1 cellular context compared by ENCODE assay signal in the genomic region with DNA sequence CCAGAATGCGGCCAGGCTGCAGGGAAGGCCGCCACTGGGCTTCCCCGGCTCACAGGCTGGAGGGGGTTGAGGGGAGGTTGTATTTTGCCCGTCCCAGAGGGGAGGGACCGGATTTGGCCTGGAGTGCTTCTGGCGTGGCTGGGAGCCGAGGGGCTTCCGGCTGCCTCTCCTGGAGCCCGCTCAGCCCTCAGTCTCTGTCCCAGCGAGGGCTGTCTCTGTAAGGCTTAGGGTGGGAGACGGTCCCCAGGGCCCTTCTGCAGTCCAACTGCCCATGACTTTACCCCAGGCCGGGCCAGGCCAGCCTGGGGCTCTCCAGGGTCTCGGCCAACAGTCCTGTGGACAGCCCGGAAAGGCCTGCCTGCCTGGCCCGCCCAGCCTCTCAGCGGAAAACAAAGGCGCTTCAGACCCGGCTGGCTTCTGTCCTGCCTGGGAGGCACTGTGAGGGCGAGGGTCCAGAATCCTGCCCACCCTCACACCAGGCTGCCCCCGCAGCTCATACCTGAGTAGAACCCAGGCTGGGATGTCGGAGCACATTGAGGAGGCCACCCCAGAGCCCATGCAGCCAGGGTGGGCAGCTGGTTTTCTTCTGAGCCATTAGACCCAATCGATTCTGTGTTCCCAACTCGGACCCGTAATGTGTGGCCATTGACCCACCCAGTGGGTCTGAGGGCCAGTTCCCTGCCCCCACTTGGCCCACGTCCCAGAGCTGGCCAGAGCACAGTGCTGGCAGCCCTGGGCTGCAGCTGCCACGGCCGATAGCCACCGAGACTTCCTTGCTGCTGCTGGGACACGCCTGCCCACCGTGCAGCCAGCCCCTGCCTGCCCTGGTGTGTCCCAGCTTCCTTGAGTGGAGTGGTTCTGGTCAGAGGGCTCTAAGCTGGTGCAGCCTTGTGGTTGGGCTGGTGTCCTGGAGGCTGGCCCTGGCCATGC.
TF ChIP-seq lines count a peak whose summit lies in the region.

No MANE protein-coding gene starts in this region.

TF ChIP-seq in HepG2, 621 proteins besides CTCF, POLR2A, EP300 and RAD21 (continued from another document):
- TF ChIP-seq, protein P1, sequence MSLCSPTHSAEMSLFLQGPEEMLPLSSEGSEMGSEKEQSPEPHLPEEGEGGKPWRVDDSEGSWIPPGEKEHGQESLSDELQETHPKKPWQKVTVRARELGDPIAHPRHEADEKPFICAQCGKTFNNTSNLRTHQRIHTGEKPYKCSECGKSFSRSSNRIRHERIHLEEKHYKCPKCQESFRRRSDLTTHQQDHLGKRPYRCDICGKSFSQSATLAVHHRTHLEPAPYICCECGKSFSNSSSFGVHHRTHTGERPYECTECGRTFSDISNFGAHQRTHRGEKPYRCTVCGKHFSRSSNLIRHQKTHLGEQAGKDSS (CRISPR knock-in tag; IDR thresholded peaks at IDR 0.05; ENCODE audit: borderline replicate concordance, low read depth): peak; percentile 66; the same call in 1 of the 2 replicates
- TF ChIP-seq IRF2 (CRISPR knock-in tag; IDR thresholded peaks at IDR 0.05) (0 out of 2 replicates have a peak, but pooled peaks have one; percentile 25), ARHGAP35 (CRISPR knock-in tag; IDR thresholded peaks at IDR 0.05; ENCODE audit: borderline replicate concordance) (0 out of 2 replicates have a peak, but pooled peaks have one; percentile 70), FOSL1 (CRISPR knock-in tag; IDR thresholded peaks at IDR 0.05; ENCODE audit: borderline replicate concordance) (0 out of 2 replicates have a peak, but pooled peaks have one; percentile 0), DMAP1 (CRISPR knock-in tag; IDR thresholded peaks at IDR 0.05) (peak; percentile 29; the same call in 1 of the 2 replicates), RCOR2 (CRISPR knock-in tag; IDR thresholded peaks at IDR 0.05) (no peak), ISL2 (CRISPR knock-in tag; IDR thresholded peaks at IDR 0.05) (0 out of 2 replicates have a peak, but pooled peaks have one; percentile 0), ARNT2 (CRISPR knock-in tag; IDR thresholded peaks at IDR 0.05; ENCODE audit: low read depth) (peak; percentile 66; the same call in 1 of the 2 replicates), ZNF768 (CRISPR knock-in tag; IDR thresholded peaks at IDR 0.05) (peak; percentile 24; the same call in 1 of the 2 replicates), MBD4 (IDR thresholded peaks at IDR 0.05; ENCODE audit: borderline replicate concordance, low read length) (no peak), SKI (IDR thresholded peaks at IDR 0.05; ENCODE audit: partially characterized antibody) (peak; percentile 28), ZNF563 (CRISPR knock-in tag; IDR thresholded peaks at IDR 0.05) (no peak), SOX13 (IDR thresholded peaks at IDR 0.05) (no peak), SOX13 (CRISPR knock-in tag; conservative IDR thresholded peaks at IDR 0.05 in 1 of 2, IDR thresholded peaks at IDR 0.05 in 1 of 2) (no peak), KMT2A (CRISPR knock-in tag; IDR thresholded peaks at IDR 0.05) (no peak), MED8 (CRISPR knock-in tag; IDR thresholded peaks at IDR 0.05; ENCODE audit: insufficient replicate concordance) (peak; percentile 55)
- TF ChIP-seq, protein P2, sequence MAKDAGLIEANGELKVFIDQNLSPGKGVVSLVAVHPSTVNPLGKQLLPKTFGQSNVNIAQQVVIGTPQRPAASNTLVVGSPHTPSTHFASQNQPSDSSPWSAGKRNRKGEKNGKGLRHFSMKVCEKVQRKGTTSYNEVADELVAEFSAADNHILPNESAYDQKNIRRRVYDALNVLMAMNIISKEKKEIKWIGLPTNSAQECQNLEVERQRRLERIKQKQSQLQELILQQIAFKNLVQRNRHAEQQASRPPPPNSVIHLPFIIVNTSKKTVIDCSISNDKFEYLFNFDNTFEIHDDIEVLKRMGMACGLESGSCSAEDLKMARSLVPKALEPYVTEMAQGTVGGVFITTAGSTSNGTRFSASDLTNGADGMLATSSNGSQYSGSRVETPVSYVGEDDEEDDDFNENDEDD (CRISPR knock-in tag; IDR thresholded peaks at IDR 0.05; ENCODE audit: borderline replicate concordance): no peak; the same call in 1 of the 2 replicates
- TF ChIP-seq, protein P3, sequence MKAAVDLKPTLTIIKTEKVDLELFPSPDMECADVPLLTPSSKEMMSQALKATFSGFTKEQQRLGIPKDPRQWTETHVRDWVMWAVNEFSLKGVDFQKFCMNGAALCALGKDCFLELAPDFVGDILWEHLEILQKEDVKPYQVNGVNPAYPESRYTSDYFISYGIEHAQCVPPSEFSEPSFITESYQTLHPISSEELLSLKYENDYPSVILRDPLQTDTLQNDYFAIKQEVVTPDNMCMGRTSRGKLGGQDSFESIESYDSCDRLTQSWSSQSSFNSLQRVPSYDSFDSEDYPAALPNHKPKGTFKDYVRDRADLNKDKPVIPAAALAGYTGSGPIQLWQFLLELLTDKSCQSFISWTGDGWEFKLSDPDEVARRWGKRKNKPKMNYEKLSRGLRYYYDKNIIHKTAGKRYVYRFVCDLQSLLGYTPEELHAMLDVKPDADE (CRISPR knock-in tag; IDR thresholded peaks at IDR 0.05): no peak
- TF ChIP-seq, protein P4, sequence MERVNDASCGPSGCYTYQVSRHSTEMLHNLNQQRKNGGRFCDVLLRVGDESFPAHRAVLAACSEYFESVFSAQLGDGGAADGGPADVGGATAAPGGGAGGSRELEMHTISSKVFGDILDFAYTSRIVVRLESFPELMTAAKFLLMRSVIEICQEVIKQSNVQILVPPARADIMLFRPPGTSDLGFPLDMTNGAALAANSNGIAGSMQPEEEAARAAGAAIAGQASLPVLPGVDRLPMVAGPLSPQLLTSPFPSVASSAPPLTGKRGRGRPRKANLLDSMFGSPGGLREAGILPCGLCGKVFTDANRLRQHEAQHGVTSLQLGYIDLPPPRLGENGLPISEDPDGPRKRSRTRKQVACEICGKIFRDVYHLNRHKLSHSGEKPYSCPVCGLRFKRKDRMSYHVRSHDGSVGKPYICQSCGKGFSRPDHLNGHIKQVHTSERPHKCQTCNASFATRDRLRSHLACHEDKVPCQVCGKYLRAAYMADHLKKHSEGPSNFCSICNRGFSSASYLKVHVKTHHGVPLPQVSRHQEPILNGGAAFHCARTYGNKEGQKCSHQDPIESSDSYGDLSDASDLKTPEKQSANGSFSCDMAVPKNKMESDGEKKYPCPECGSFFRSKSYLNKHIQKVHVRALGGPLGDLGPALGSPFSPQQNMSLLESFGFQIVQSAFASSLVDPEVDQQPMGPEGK (CRISPR knock-in tag; IDR thresholded peaks at IDR 0.05): peak; percentile 52
- TF ChIP-seq, protein P5, sequence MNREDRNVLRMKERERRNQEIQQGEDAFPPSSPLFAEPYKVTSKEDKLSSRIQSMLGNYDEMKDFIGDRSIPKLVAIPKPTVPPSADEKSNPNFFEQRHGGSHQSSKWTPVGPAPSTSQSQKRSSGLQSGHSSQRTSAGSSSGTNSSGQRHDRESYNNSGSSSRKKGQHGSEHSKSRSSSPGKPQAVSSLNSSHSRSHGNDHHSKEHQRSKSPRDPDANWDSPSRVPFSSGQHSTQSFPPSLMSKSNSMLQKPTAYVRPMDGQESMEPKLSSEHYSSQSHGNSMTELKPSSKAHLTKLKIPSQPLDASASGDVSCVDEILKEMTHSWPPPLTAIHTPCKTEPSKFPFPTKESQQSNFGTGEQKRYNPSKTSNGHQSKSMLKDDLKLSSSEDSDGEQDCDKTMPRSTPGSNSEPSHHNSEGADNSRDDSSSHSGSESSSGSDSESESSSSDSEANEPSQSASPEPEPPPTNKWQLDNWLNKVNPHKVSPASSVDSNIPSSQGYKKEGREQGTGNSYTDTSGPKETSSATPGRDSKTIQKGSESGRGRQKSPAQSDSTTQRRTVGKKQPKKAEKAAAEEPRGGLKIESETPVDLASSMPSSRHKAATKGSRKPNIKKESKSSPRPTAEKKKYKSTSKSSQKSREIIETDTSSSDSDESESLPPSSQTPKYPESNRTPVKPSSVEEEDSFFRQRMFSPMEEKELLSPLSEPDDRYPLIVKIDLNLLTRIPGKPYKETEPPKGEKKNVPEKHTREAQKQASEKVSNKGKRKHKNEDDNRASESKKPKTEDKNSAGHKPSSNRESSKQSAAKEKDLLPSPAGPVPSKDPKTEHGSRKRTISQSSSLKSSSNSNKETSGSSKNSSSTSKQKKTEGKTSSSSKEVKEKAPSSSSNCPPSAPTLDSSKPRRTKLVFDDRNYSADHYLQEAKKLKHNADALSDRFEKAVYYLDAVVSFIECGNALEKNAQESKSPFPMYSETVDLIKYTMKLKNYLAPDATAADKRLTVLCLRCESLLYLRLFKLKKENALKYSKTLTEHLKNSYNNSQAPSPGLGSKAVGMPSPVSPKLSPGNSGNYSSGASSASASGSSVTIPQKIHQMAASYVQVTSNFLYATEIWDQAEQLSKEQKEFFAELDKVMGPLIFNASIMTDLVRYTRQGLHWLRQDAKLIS (CRISPR knock-in tag; IDR thresholded peaks at IDR 0.05): no peak
- TF ChIP-seq, protein P6, sequence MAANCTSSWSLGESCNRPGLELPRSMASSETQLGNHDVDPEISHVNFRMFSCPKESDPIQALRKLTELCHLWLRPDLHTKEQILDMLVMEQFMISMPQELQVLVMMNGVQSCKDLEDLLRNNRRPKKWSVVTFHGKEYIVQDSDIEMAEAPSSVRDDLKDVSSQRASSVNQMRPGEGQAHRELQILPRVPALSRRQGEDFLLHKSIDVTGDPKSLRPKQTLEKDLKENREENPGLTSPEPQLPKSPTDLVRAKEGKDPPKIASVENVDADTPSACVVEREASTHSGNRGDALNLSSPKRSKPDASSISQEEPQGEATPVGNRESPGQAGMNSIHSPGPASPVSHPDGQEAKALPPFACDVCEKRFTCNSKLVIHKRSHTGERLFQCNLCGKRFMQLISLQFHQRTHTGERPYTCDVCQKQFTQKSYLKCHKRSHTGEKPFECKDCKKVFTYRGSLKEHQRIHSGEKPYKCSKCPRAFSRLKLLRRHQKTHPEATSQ (CRISPR knock-in tag; IDR thresholded peaks at IDR 0.05; ENCODE audit: borderline replicate concordance): 0 out of 2 replicates have a peak, but pooled peaks have one; percentile 42
- TF ChIP-seq, protein P7, sequence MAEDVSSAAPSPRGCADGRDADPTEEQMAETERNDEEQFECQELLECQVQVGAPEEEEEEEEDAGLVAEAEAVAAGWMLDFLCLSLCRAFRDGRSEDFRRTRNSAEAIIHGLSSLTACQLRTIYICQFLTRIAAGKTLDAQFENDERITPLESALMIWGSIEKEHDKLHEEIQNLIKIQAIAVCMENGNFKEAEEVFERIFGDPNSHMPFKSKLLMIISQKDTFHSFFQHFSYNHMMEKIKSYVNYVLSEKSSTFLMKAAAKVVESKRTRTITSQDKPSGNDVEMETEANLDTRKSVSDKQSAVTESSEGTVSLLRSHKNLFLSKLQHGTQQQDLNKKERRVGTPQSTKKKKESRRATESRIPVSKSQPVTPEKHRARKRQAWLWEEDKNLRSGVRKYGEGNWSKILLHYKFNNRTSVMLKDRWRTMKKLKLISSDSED (CRISPR knock-in tag; IDR thresholded peaks at IDR 0.05): 0 out of 2 replicates have a peak, but pooled peaks have one; percentile 63
TF ChIP-seq in HepG2: peak in this region for 102.
